Comparison of ENCODE assay signal across 1 cellular context in the genomic region with DNA sequence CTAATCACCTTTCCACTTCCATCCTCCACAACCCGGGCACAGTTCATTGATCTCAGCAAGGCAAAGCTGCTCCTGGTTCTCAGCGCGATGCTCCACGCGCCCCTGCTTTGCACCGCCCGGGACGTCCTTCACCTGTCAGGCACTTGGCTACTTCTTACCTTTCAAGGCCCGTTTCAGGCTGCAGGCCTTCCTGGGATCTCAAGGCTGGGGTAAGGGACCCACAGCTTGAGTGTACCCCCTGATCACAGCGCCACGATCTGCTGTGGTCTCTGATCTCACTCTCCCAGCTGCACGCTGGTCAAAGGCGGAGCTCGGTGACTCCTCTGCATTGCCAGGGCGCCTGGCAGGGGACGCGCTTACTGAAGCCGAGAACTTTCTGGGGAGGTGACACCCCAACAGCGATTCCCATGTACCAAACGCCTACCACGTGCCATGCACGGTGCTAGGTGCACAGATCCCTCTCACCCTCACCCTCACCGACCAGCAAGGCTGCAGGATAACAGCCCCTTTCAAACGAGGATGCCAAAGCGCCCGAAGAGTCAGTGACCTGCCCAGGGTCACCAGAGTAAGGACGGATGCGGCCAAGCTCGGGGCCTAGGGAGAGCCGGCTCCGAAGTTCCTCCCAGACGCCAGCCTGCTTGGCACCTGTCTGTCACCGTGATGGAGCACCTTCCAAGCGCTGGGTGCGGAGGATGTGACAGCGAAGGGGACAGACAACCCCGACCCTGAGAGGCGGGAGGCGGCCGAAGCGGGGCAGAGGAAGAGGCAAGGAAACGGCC.
A peak's percentile ranks its signal among the peaks of the same experiment; 100 is the strongest.
TF ChIP-seq lines count a peak whose summit lies in the region.

No MANE protein-coding gene starts in this region.

TF ChIP-seq in HepG2, 621 proteins besides CTCF, POLR2A, EP300 and RAD21 (continued from another document and continues in another):
- TF ChIP-seq, protein P1, sequence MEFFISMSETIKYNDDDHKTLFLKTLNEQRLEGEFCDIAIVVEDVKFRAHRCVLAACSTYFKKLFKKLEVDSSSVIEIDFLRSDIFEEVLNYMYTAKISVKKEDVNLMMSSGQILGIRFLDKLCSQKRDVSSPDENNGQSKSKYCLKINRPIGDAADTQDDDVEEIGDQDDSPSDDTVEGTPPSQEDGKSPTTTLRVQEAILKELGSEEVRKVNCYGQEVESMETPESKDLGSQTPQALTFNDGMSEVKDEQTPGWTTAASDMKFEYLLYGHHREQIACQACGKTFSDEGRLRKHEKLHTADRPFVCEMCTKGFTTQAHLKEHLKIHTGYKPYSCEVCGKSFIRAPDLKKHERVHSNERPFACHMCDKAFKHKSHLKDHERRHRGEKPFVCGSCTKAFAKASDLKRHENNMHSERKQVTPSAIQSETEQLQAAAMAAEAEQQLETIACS (CRISPR knock-in tag; IDR thresholded peaks at IDR 0.05) = no peak
- TF ChIP-seq, protein P2, sequence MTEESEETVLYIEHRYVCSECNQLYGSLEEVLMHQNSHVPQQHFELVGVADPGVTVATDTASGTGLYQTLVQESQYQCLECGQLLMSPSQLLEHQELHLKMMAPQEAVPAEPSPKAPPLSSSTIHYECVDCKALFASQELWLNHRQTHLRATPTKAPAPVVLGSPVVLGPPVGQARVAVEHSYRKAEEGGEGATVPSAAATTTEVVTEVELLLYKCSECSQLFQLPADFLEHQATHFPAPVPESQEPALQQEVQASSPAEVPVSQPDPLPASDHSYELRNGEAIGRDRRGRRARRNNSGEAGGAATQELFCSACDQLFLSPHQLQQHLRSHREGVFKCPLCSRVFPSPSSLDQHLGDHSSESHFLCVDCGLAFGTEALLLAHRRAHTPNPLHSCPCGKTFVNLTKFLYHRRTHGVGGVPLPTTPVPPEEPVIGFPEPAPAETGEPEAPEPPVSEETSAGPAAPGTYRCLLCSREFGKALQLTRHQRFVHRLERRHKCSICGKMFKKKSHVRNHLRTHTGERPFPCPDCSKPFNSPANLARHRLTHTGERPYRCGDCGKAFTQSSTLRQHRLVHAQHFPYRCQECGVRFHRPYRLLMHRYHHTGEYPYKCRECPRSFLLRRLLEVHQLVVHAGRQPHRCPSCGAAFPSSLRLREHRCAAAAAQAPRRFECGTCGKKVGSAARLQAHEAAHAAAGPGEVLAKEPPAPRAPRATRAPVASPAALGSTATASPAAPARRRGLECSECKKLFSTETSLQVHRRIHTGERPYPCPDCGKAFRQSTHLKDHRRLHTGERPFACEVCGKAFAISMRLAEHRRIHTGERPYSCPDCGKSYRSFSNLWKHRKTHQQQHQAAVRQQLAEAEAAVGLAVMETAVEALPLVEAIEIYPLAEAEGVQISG (CRISPR knock-in tag; IDR thresholded peaks at IDR 0.05) = no peak
- TF ChIP-seq IRF9 (CRISPR knock-in tag; IDR thresholded peaks at IDR 0.05; ENCODE audit: borderline replicate concordance) (no peak), ARNTL (CRISPR knock-in tag; IDR thresholded peaks at IDR 0.05) (no peak), EED (CRISPR knock-in tag; IDR thresholded peaks at IDR 0.05) (peak; percentile 82; the same call in 1 of the 2 replicates), SOX5 (CRISPR knock-in tag; IDR thresholded peaks at IDR 0.05; ENCODE audit: borderline replicate concordance) (no peak), CREBL2 (CRISPR knock-in tag; IDR thresholded peaks at IDR 0.05; ENCODE audit: borderline replicate concordance) (no peak), FOXC1 (CRISPR knock-in tag; IDR thresholded peaks at IDR 0.05; ENCODE audit: borderline replicate concordance) (peak; percentile 51; the same call in 1 of the 2 replicates), FOXA3 (CRISPR knock-in tag; IDR thresholded peaks at IDR 0.05) (no peak), MXI1 (IDR thresholded peaks at IDR 0.05; ENCODE audit: borderline replicate concordance, low read depth, low read length) (no peak), ZNF224 (CRISPR knock-in tag; IDR thresholded peaks at IDR 0.05) (peak; percentile 75; the same call in 1 of the 2 replicates), HNF1B (CRISPR knock-in tag; IDR thresholded peaks at IDR 0.05) (no peak; the same call in 1 of the 2 replicates), ZBTB34 (CRISPR knock-in tag; IDR thresholded peaks at IDR 0.05) (no peak), ZNF543 (CRISPR knock-in tag; IDR thresholded peaks at IDR 0.05) (no peak), ZNF83 (CRISPR knock-in tag; IDR thresholded peaks at IDR 0.05; ENCODE audit: borderline replicate concordance) (no peak), ZNF264 (CRISPR knock-in tag; IDR thresholded peaks at IDR 0.05) (0 out of 2 replicates have a peak, but pooled peaks have one; percentile 42), CREM (IDR thresholded peaks at IDR 0.05) (no peak), CREM (CRISPR knock-in tag; IDR thresholded peaks at IDR 0.05) (no peak), GATAD2A (CRISPR knock-in tag; IDR thresholded peaks at IDR 0.05) (peak; percentile 21; the same call in 1 of the 2 replicates), STAT6 (CRISPR knock-in tag; IDR thresholded peaks at IDR 0.05; ENCODE audit: borderline replicate concordance) (no peak; the same call in 1 of the 2 replicates), KLF16 (CRISPR knock-in tag; IDR thresholded peaks at IDR 0.05) (no peak), JUN (CRISPR knock-in tag; IDR thresholded peaks at IDR 0.05) (no peak), RBM22 (optimal IDR thresholded peaks at IDR 0.05; ENCODE audit: low read length) (peak; percentile 14), SIN3A (IDR thresholded peaks at IDR 0.05; ENCODE audit: borderline replicate concordance, low read depth, low read length) (peak; percentile 22; the same call in 1 of the 2 replicates), CHCHD3 (CRISPR knock-in tag; IDR thresholded peaks at IDR 0.05) (peak; percentile 70), AGO2 (optimal IDR thresholded peaks at IDR 0.05; ENCODE audit: low read depth, low read length) (peak; percentile 64), AGO1 (IDR thresholded peaks at IDR 0.05; ENCODE audit: low read depth, low read length, poor library complexity, severe bottlenecking) (no peak), ZFP90 (CRISPR knock-in tag; IDR thresholded peaks at IDR 0.05; ENCODE audit: borderline replicate concordance) (no peak), SP140L (CRISPR knock-in tag; IDR thresholded peaks at IDR 0.05; ENCODE audit: borderline replicate concordance) (no peak), MIXL1 (CRISPR knock-in tag; IDR thresholded peaks at IDR 0.05) (no peak), MAF1 (CRISPR knock-in tag; IDR thresholded peaks at IDR 0.05; ENCODE audit: borderline replicate concordance) (no peak), ZSCAN29 (CRISPR knock-in tag; conservative IDR thresholded peaks at IDR 0.05) (no peak), ELF4 (CRISPR knock-in tag; IDR thresholded peaks at IDR 0.05; ENCODE audit: borderline replicate concordance) (no peak), NFE2L2 (IDR thresholded peaks at IDR 0.05; ENCODE audit: low read length) (no peak), ZNF12 (CRISPR knock-in tag; IDR thresholded peaks at IDR 0.05) (no peak), NR1H2 (CRISPR knock-in tag; IDR thresholded peaks at IDR 0.05; ENCODE audit: borderline replicate concordance, low read depth) (no peak), BRD4 (CRISPR knock-in tag; IDR thresholded peaks at IDR 0.05) (0 out of 2 replicates have a peak, but pooled peaks have one; percentile 34), ARNT2 (CRISPR knock-in tag; IDR thresholded peaks at IDR 0.05; ENCODE audit: low read depth) (peak; percentile 71; the same call in 1 of the 2 replicates), FOSL2 (CRISPR knock-in tag; IDR thresholded peaks at IDR 0.05) (no peak)
- TF ChIP-seq, protein P3, sequence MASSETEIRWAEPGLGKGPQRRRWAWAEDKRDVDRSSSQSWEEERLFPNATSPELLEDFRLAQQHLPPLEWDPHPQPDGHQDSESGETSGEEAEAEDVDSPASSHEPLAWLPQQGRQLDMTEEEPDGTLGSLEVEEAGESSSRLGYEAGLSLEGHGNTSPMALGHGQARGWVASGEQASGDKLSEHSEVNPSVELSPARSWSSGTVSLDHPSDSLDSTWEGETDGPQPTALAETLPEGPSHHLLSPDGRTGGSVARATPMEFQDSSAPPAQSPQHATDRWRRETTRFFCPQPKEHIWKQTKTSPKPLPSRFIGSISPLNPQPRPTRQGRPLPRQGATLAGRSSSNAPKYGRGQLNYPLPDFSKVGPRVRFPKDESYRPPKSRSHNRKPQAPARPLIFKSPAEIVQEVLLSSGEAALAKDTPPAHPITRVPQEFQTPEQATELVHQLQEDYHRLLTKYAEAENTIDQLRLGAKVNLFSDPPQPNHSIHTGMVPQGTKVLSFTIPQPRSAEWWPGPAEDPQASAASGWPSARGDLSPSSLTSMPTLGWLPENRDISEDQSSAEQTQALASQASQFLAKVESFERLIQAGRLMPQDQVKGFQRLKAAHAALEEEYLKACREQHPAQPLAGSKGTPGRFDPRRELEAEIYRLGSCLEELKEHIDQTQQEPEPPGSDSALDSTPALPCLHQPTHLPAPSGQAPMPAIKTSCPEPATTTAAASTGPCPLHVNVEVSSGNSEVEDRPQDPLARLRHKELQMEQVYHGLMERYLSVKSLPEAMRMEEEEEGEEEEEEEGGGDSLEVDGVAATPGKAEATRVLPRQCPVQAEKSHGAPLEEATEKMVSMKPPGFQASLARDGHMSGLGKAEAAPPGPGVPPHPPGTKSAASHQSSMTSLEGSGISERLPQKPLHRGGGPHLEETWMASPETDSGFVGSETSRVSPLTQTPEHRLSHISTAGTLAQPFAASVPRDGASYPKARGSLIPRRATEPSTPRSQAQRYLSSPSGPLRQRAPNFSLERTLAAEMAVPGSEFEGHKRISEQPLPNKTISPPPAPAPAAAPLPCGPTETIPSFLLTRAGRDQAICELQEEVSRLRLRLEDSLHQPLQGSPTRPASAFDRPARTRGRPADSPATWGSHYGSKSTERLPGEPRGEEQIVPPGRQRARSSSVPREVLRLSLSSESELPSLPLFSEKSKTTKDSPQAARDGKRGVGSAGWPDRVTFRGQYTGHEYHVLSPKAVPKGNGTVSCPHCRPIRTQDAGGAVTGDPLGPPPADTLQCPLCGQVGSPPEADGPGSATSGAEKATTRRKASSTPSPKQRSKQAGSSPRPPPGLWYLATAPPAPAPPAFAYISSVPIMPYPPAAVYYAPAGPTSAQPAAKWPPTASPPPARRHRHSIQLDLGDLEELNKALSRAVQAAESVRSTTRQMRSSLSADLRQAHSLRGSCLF (CRISPR knock-in tag; IDR thresholded peaks at IDR 0.05; ENCODE audit: borderline replicate concordance) = no peak
- TF ChIP-seq, protein P4, sequence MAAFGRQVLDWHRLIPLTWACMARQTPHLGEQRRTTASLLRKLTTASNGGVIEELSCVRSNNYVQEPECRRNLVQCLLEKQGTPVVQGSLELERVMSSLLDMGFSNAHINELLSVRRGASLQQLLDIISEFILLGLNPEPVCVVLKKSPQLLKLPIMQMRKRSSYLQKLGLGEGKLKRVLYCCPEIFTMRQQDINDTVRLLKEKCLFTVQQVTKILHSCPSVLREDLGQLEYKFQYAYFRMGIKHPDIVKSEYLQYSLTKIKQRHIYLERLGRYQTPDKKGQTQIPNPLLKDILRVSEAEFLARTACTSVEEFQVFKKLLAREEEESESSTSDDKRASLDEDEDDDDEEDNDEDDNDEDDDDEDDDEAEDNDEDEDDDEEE (CRISPR knock-in tag; IDR thresholded peaks at IDR 0.05) = no peak; the same call in 1 of the 2 replicates
